ENCODE assay signal across 8 cellular contexts in genomic region chr1:155934097-155934932, GRCh38. TPM values are rescaled to one million over a fixed set of nuclear protein-coding genes. Genes with fewer than 3 reads are reported as not detected.
DNase-seq lines count a peak whose midpoint lies in the region; ATAC-seq and TF ChIP-seq lines count a peak whose summit lies in the region.

Gene KHDC4, minus strand, starts transcription at chr1:155934413. Its CDS starts 40 bp downstream, at chr1:155934373.

- POLR2A ChIA-PET in PC-3 (lab: Charles Lee; ENCODE audit: unreplicated experiment) = interaction anchor here (1.4 to 1.5 kb wide), 2 partner anchors 42 to 49 kb away, joined by 6 to 8 read pairs; no protein-coding TSS in a partner anchor

- H3K9ac ChIP-seq in PC-3 (ENCODE audit: low read length) (peak within 1 kb of the TSS; percentile 97), mucosa of stomach (ENCODE audit: low read length) (peak within 1 kb of the TSS; percentile 98)

- H3K4me1 ChIP-seq in PC-3 (ENCODE audit: insufficient read depth, low read length) (peaks cover 40% of the 10 kb centered on the region), esophagus (ENCODE audit: control insufficient read depth in 2 of 2, insufficient read depth in 2 of 2, low read length in 1 of 2) (peaks cover 0 to 4% of the 10 kb centered on the region in 2 donors), mucosa of stomach (ENCODE audit: control insufficient read depth, insufficient read depth, low read length) (peaks cover 29% of the 10 kb centered on the region)

- TF ChIP-seq RAD21 in Ishikawa (IDR thresholded peaks at IDR 0.05; ENCODE audit: low read depth) = no peak

- H3K4me3 ChIP-seq in PC-3 (ENCODE audit: low read length) (peak within 1 kb of the TSS; percentile 80), esophagus (ENCODE audit: low read depth in 1 of 2, low read length in 2 of 2) (peak within 1 kb of the TSS; percentile 69 to 87), mucosa of stomach (ENCODE audit: low read length) (peak within 1 kb of the TSS; percentile 77)

- H3K9me2 ChIP-seq in PC-3 (replicated peaks; ENCODE audit: low read length) = no peaks in the 10 kb centered on the region

- TF ChIP-seq CTCF in PC-3 (conservative IDR thresholded peaks at IDR 0.05; ENCODE audit: low read depth, low read length) = no peak

- H3K9me3 ChIP-seq in PC-3 (ENCODE audit: low read length) (no peaks in the 10 kb centered on the region), esophagus (ENCODE audit: control insufficient read depth in 2 of 2, insufficient read depth in 1 of 2, low read depth in 1 of 2, low read length in 1 of 2) (no peaks in the 10 kb centered on the region), mucosa of stomach (ENCODE audit: control insufficient read depth, low read length) (no peaks in the 10 kb centered on the region)

- intact Hi-C loops in PC-3 (cut with micrococcal nuclease) = loop anchor here (1.0 to 5.0 kb wide), 3 partner anchors 77 to 187 kb away; partner anchors contain the start of genes GON4L, LAMTOR2 and SYT11

- H2AFZ ChIP-seq in PC-3 (ENCODE audit: low read length) = peak within 1 kb of the TSS; percentile 79

- no peaks in the 10 kb centered on the region for H3K27me3 ChIP-seq in PC-3 (ENCODE audit: low read length)
- H3K27me3 ChIP-seq in esophagus (ENCODE audit: control insufficient read depth in 1 of 2, insufficient read depth in 2 of 2, low read length in 2 of 2) = no peaks in the 10 kb centered on the region
- no peaks in the 10 kb centered on the region for H3K27me3 ChIP-seq in mucosa of stomach (ENCODE audit: control insufficient read depth, insufficient read depth, low read length)

- DNase-seq in DMS53 (lab: John Stamatoyannopoulos, UW) = peak; percentile 100
- DNase-seq in PC-3 = peak; percentile 100
- peak; percentile 89 for DNase-seq in activated T-cell treated with anti-CD3 and anti-CD28 coated beads for 48 hours (ENCODE audit: low read depth)
- peak; percentile 79 for DNase-seq in stimulated activated CD8-positive, alpha-beta memory T cell treated with anti-CD3 and anti-CD28 coated beads, Interleukin-7, amount 100 ng/mL, for 24 hours (ENCODE audit: low read depth)

- CTCF ChIA-PET in PC-3 (lab: Charles Lee) = interaction anchor here (0.7 kb wide), 1 partner anchor 55 kb away, joined by 3 read pairs; no protein-coding TSS in a partner anchor

- peak; percentile 92 for ATAC-seq in GM21576 (IDR thresholded peaks at IDR 0.05; ENCODE audit: unreplicated experiment)
- peak; percentile 76 for ATAC-seq in PC-3

- TF ChIP-seq EP300 in Ishikawa (IDR thresholded peaks at IDR 0.05; ENCODE audit: borderline replicate concordance) = no peak

- H3F3A ChIP-seq in PC-3 (ENCODE audit: low read length, unreplicated experiment) = peaks cover 21% of the 10 kb centered on the region

- peaks cover 32% of the 10 kb centered on the region for H4K20me1 ChIP-seq in PC-3 (ENCODE audit: low read length)

- H3K4me2 ChIP-seq in PC-3 (ENCODE audit: low read length) = peak within 1 kb of the TSS; percentile 88

- H3K36me3 ChIP-seq in PC-3 (ENCODE audit: low read depth, low read length) (peaks cover 33% of the 10 kb centered on the region), esophagus (ENCODE audit: control insufficient read depth in 2 of 2, insufficient read depth in 2 of 2, low read length in 1 of 2) (peaks cover 0 to 2% of the 10 kb centered on the region in 2 donors), mucosa of stomach (ENCODE audit: control insufficient read depth, insufficient read depth, low read length) (no peaks in the 10 kb centered on the region)

- H3K79me2 ChIP-seq in PC-3 (ENCODE audit: low read length) = peaks cover 54% of the 10 kb centered on the region

- H3K27ac ChIP-seq in PC-3 (ENCODE audit: low read length) (peak within 1 kb of the TSS; percentile 79), esophagus (ENCODE audit: low read depth in 2 of 2, low read length in 1 of 2) (peak within 1 kb of the TSS; percentile 92 to 97)

- WGBS in esophagus, 2 donors = 1% methylated on average over 50 of the region's 50 CpGs

- BruUV-seq in PC-3 (replicated peaks; lab: Mats Ljungman, UMichigan) = no TSS peak

TF ChIP-seq in Ishikawa, 13 proteins besides CTCF, POLR2A, EP300 and RAD21:
- TF ChIP-seq TEAD4 (IDR thresholded peaks at IDR 0.05) = no peak; the same call in 1 of the 2 replicates
- peak; percentile 85 for TF ChIP-seq CREB1 (IDR thresholded peaks at IDR 0.05; ENCODE audit: low read depth)
- peak; percentile 9; the same call in 1 of the 2 replicates for TF ChIP-seq CEBPB (IDR thresholded peaks at IDR 0.05)
- no peak for TF ChIP-seq ZBTB7A (IDR thresholded peaks at IDR 0.05; ENCODE audit: low read depth)
- TF ChIP-seq YY1 (IDR thresholded peaks at IDR 0.05; ENCODE audit: low read depth) = peak; percentile 99
- TF ChIP-seq FOXM1 (IDR thresholded peaks at IDR 0.05; ENCODE audit: borderline replicate concordance, low read depth) = no peak
- TF ChIP-seq TCF12 (IDR thresholded peaks at IDR 0.05; ENCODE audit: low read depth) = peak; percentile 45
- peak; percentile 87 for TF ChIP-seq EGR1 (IDR thresholded peaks at IDR 0.05)
- peak; percentile 85 for TF ChIP-seq MAX (IDR thresholded peaks at IDR 0.05)
- TF ChIP-seq NFIC (IDR thresholded peaks at IDR 0.05) = no peak
- TF ChIP-seq TAF1 (IDR thresholded peaks at IDR 0.05; ENCODE audit: low read depth) = peak; percentile 95
- no peak for TF ChIP-seq REST (IDR thresholded peaks at IDR 0.05; ENCODE audit: low read depth)
- 0 out of 2 replicates have a peak, but pooled peaks have one; percentile 15 for TF ChIP-seq USF1 (IDR thresholded peaks at IDR 0.05)

RNA-seq across cellular contexts. Expression of gene KHDC4, which starts in this region (rescaled TPM):
- 63.4 and 64.4 TPM in 2 replicates for total RNA-seq in PC-3 (2014; rRNA removed)
- polyA plus RNA-seq in esophagus = 10 to 100 TPM; 11.9 to 29.6 TPM

Comparison
In these comparisons a context has a peak if more than half of its experiments do, and no peak if none do; other contexts are left out.
1. Peak in every context shown above with its lines: DNase-seq, ATAC-seq, H3K4me3 ChIP-seq and H3K27ac ChIP-seq.